ENCODE assay signal across 8 cellular contexts in genomic region chr14:68791078-68791983, GRCh38. TPM values are rescaled to one million over a fixed set of nuclear protein-coding genes. Genes with fewer than 3 reads are reported as not detected.
DNase-seq lines count a peak whose midpoint lies in the region; ATAC-seq, FAIRE-seq and TF ChIP-seq lines count a peak whose summit lies in the region.

No MANE protein-coding gene starts in this region.

- TF ChIP-seq POLR2A in GM12892 (IDR thresholded peaks at IDR 0.05; ENCODE audit: low read depth, low read length), result peak; percentile 38; the same call in 1 of the 2 replicates

- H3K79me2 ChIP-seq in PC-3 (ENCODE audit: low read length), result peaks cover 75% of the 10 kb centered on the region

- H3K9me2 ChIP-seq in PC-3 (replicated peaks; ENCODE audit: low read length), result no peaks in the 10 kb centered on the region

- DNase-seq in GM12892 (ENCODE audit: insufficient read length), result no peak
- peak; percentile 41 for DNase-seq in PC-3
- no peak for DNase-seq in effector memory CD4-positive, alpha-beta T cell
- DNase-seq in myocyte (ENCODE audit: low read depth), result peak; percentile 55
- DNase-seq in GDM1 (lab: John Stamatoyannopoulos, UW), result no peak
- no peak for DNase-seq in NCI-H2107 (lab: John Stamatoyannopoulos, UW)
- DNase-seq in putamen (ENCODE audit: low spot score), result no peak

- no peaks in the 10 kb centered on the region for H3K9me3 ChIP-seq in PC-3 (ENCODE audit: low read length)
- H3K9me3 ChIP-seq in effector memory CD4-positive, alpha-beta T cell (ENCODE audit: control insufficient read depth, low read length), result no peaks in the 10 kb centered on the region

- peak overlapping the region; percentile 90 for H3K4me3 ChIP-seq in PC-3 (ENCODE audit: low read length)
- H3K4me3 ChIP-seq in effector memory CD4-positive, alpha-beta T cell (ENCODE audit: insufficient read depth, low read depth, low read length, poor library complexity, severe bottlenecking), result peak overlapping the region; percentile 98

- no peak for TF ChIP-seq CTCF in PC-3 (conservative IDR thresholded peaks at IDR 0.05; ENCODE audit: low read depth, low read length)

- H3F3A ChIP-seq in PC-3 (ENCODE audit: low read length, unreplicated experiment), result no peaks in the 10 kb centered on the region

- POLR2A ChIA-PET in PC-3 (lab: Charles Lee; ENCODE audit: unreplicated experiment), result interaction anchor here (0.6 to 1.4 kb wide), 9 partner anchors 11 to 651 kb away, joined by 3 to 23 read pairs (median 5); no protein-coding TSS in a partner anchor

- H3K9ac ChIP-seq in PC-3 (ENCODE audit: low read length), result peak overlapping the region; percentile 97

- no TSS peak for BruUV-seq in PC-3 (replicated peaks; lab: Mats Ljungman, UMichigan)

- H4K20me1 ChIP-seq in PC-3 (ENCODE audit: low read length), result peaks cover 36% of the 10 kb centered on the region

- intact Hi-C loops in PC-3 (cut with micrococcal nuclease), result loop anchor here (2.0 to 10.0 kb wide), 3 partner anchors 485 to 647 kb away; no protein-coding TSS in a partner anchor

- CTCF ChIA-PET in PC-3 (lab: Charles Lee), result interaction anchor here (0.6 to 0.9 kb wide), 5 partner anchors 12 to 645 kb away, joined by 4 to 6 read pairs (median 6); no protein-coding TSS in a partner anchor

- FAIRE-seq in GM12892 (lab: Jason Lieb, UNC), result no peak

- H3K4me2 ChIP-seq in PC-3 (ENCODE audit: low read length), result peak overlapping the region; percentile 86

- peak overlapping the region; percentile 97 for H3K27ac ChIP-seq in PC-3 (ENCODE audit: low read length)
- H3K27ac ChIP-seq in effector memory CD4-positive, alpha-beta T cell (ENCODE audit: insufficient read depth, low read length, poor library complexity, severe bottlenecking), result peak overlapping the region; percentile 100

- no peaks in the 10 kb centered on the region for H3K27me3 ChIP-seq in PC-3 (ENCODE audit: low read length)
- H3K27me3 ChIP-seq in effector memory CD4-positive, alpha-beta T cell (replicated peaks; ENCODE audit: control insufficient read depth, insufficient read depth, low read length, poor library complexity, severe bottlenecking), result no peaks in the 10 kb centered on the region

- no peak for ATAC-seq in PC-3
- ATAC-seq in HG03159 (IDR thresholded peaks at IDR 0.05; ENCODE audit: unreplicated experiment), result no peak

- peaks cover 47% of the 10 kb centered on the region for H3K36me3 ChIP-seq in PC-3 (ENCODE audit: low read depth, low read length)
- H3K36me3 ChIP-seq in effector memory CD4-positive, alpha-beta T cell (ENCODE audit: control insufficient read depth, insufficient read depth, low read length), result peaks cover 18% of the 10 kb centered on the region

- peaks cover 49% of the 10 kb centered on the region for H3K4me1 ChIP-seq in PC-3 (ENCODE audit: insufficient read depth, low read length)
- H3K4me1 ChIP-seq in effector memory CD4-positive, alpha-beta T cell (ENCODE audit: control insufficient read depth, insufficient read depth, low read length, poor library complexity, severe bottlenecking), result peaks cover 51% of the 10 kb centered on the region

- no peak overlapping the region for H2AFZ ChIP-seq in PC-3 (ENCODE audit: low read length)

RNA-seq across cellular contexts. Expression of gene ZFP36L1, which starts 1.5 kb away (rescaled TPM):
- polyA plus RNA-seq in GM12892 (2012; ENCODE audit: missing spikeins), result 61.9 TPM
- total RNA-seq in PC-3 (2014; rRNA removed), result 63.1 and 79.7 TPM in 2 replicates
- 194 and 260 TPM in 2 replicates for total RNA-seq in myocyte
- 234 TPM for polyA plus RNA-seq in myocyte (2012)

Comparison
In these comparisons a context has a peak if more than half of its experiments do, and no peak if none do; other contexts are left out.
1. DNase-seq: peak in PC-3 (single experiment) and myocyte (single experiment); none in GM12892 (single experiment), effector memory CD4-positive, alpha-beta T cell (0 of 3), GDM1 (single experiment), NCI-H2107 (single experiment) and putamen (single experiment).